Comparison of ENCODE assay signal across 13 cellular contexts in the genomic region with DNA sequence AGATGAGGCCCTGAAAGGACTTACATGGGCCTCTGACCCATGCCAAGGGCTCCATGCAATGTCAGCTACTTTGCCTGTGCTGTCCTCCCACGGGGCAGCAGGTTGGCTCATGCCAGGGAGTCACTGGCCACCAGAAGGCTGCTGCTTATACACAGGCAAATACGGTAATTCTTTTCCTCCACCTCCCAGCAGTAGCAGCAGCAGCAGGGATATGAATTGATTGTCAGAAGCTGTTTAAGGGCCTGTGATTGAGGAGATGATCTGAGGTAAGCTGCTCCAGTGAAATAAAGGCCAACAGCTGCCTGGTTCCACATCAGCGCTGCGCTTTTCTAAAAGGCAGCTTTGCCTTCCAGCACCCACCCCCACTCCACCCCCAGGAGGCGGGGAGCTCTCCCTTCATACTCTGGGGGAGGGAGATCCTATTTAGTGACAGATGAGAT.
DNase-seq lines count a peak whose midpoint lies in the region; ATAC-seq and TF ChIP-seq lines count a peak whose summit lies in the region.
"Had no signal": no experiment of that assay in that cellular context is flagged by ENCODE, and none has a peak within 500 bp of the region (broad histone marks: within the 10 kb centered on the region; RNA-seq: fewer than 3 reads in every experiment).

No MANE protein-coding gene starts in this region.

- TF ChIP-seq EP300 in SK-N-SH (IDR thresholded peaks at IDR 0.05; ENCODE audit: borderline replicate concordance in 1 of 2, low read depth in 1 of 2, low read length in 1 of 2) (no peak), upper lobe of left lung (IDR thresholded peaks at IDR 0.05) (no peak)

- H3K27ac ChIP-seq in SK-N-SH (ENCODE audit: low read depth in 2 of 2, low read length in 1 of 2) (no peak overlapping the region), upper lobe of left lung (no peak overlapping the region)

- H3K4me3 ChIP-seq in SK-N-SH (ENCODE audit: low read depth in 2 of 2, low read length in 1 of 2) = no peak overlapping the region
- H3K4me3 ChIP-seq in upper lobe of left lung = no peak overlapping the region
- H3K4me3 ChIP-seq: mucosa of descending colon had no signal

- H3K79me2 ChIP-seq in SK-N-SH (ENCODE audit: insufficient read depth) = no peaks in the 10 kb centered on the region

- H3K27ac Mint-ChIP-seq in chondrocyte (ENCODE audit: unreplicated experiment) = no peak overlapping the region
- H3K27ac Mint-ChIP-seq: activated naive CD4-positive, alpha-beta T cell treated with anti-CD3 and anti-CD28 coated beads for 36 hours had no signal

- no peaks in the 10 kb centered on the region for H4K20me1 ChIP-seq in SK-N-SH (ENCODE audit: insufficient read depth)

- no peak overlapping the region for H3K9ac ChIP-seq in SK-N-SH

- 51% methylated on average over 5 of the region's 5 CpGs for WGBS in SK-N-SH (ENCODE audit: low lambda C conversion rate)
- WGBS in upper lobe of left lung, 2 donors = 50 to 84% methylated on average over 2 to 5 of the region's 5 CpGs

- H3K36me3 ChIP-seq in SK-N-SH (replicated peaks in 1 of 2; ENCODE audit: control insufficient read depth in 1 of 2, insufficient read depth in 2 of 2, low read length in 1 of 2) (no peaks in the 10 kb centered on the region), upper lobe of left lung (no peaks in the 10 kb centered on the region)

- TF ChIP-seq RAD21 in SK-N-SH (IDR thresholded peaks at IDR 0.05; ENCODE audit: low read length) = peak; percentile 24; the same call in 1 of the 2 replicates

- H3K4me1 ChIP-seq in SK-N-SH (ENCODE audit: control insufficient read depth in 1 of 2, insufficient read depth in 2 of 2, low read depth in 1 of 2, low read length in 1 of 2) (peaks cover 0 to 20% of the 10 kb centered on the region in 2 experiments; a peak in 1 of 4 replicates), upper lobe of left lung (no peaks in the 10 kb centered on the region)

- no peaks in the 10 kb centered on the region for H3K9me3 Mint-ChIP-seq in chondrocyte (ENCODE audit: low read depth)
- H3K9me3 Mint-ChIP-seq: activated naive CD4-positive, alpha-beta T cell treated with anti-CD3 and anti-CD28 coated beads for 36 hours had no signal

- no peaks in the 10 kb centered on the region for H3K9me2 ChIP-seq in SK-N-SH

- H2AFZ ChIP-seq in SK-N-SH (ENCODE audit: low read depth) = no peak overlapping the region

- H3F3A ChIP-seq in SK-N-SH (replicated peaks; ENCODE audit: insufficient read depth) = no peaks in the 10 kb centered on the region

- TF ChIP-seq CTCF in SK-N-SH (IDR thresholded peaks at IDR 0.05) = no peak
- TF ChIP-seq CTCF in upper lobe of left lung (IDR thresholded peaks at IDR 0.05) = no peak
- no peak for TF ChIP-seq CTCF in chondrocyte (IDR thresholded peaks at IDR 0.05)

- peaks cover 28% of the 10 kb centered on the region for H3K27me3 Mint-ChIP-seq in chondrocyte (ENCODE audit: low read depth)

- no peak overlapping the region for H3K4me2 ChIP-seq in SK-N-SH

- no peak for TF ChIP-seq POLR2A in upper lobe of left lung (IDR thresholded peaks at IDR 0.05)

- POLR2A ChIA-PET in SK-N-SH (lab: Yijun Ruan, JAX) = interaction anchor here (1.1 kb wide), 1 partner anchor 68 kb away, joined by 4 read pairs; no protein-coding TSS in a partner anchor

- H3K4me3 Mint-ChIP-seq in chondrocyte (ENCODE audit: unreplicated experiment) = no peak overlapping the region
- H3K4me3 Mint-ChIP-seq: activated naive CD4-positive, alpha-beta T cell treated with anti-CD3 and anti-CD28 coated beads for 36 hours had no signal

- H3K4me1 Mint-ChIP-seq in chondrocyte (ENCODE audit: low read depth) = peaks cover 32% of the 10 kb centered on the region

- H3K27me3 ChIP-seq in SK-N-SH (ENCODE audit: insufficient read depth) (no peaks in the 10 kb centered on the region), upper lobe of left lung (no peaks in the 10 kb centered on the region)

- no peak for ATAC-seq in upper lobe of left lung (ENCODE audit: low FRiP score in 2 of 2)
- ATAC-seq: mucosa of descending colon had no signal

- CTCF ChIA-PET in SK-N-SH (lab: Yijun Ruan, JAX) = interaction anchor here (1.0 to 1.8 kb wide), 2 partner anchors 10 to 34 kb away, joined by 3 to 5 read pairs; no protein-coding TSS in a partner anchor

- peaks cover 3% of the 10 kb centered on the region for H3K36me3 Mint-ChIP-seq in chondrocyte (ENCODE audit: low read depth)

- DNase-seq in EH (ENCODE audit: low read depth) (peak; percentile 37), NCI-H146 treated with DMSO at 0.1 percent for 48 hours (lab: John Stamatoyannopoulos, UW; ENCODE audit: unreplicated experiment) (peak; percentile 6), SK-N-SH (peak; percentile 63), iris pigment epithelial cell (ENCODE audit: low read depth) (peak; percentile 10), DMS79 treated with DMSO at 0.1 percent for 48 hours (lab: John Stamatoyannopoulos, UW) (no peak), upper lobe of left lung (no peak), chondrocyte (ENCODE audit: low spot score) (no peak), NCI-H1105 (lab: John Stamatoyannopoulos, UW) (no peak)
- DNase-seq: activated naive CD4-positive, alpha-beta T cell treated with anti-CD3 and anti-CD28 coated beads for 36 hours; COR-L47; hippocampal formation; mucosa of descending colon; stimulated activated CD4-positive, alpha-beta T cell treated with anti-CD3 and anti-CD28 coated beads, Interleukin-12 subunit alpha, Interleukin-12 subunit beta, amount 100 ng/mL, for 4 hours had no signal

- H3K9me3 ChIP-seq in SK-N-SH (no peaks in the 10 kb centered on the region), upper lobe of left lung (no peaks in the 10 kb centered on the region)
- H3K9me3 ChIP-seq: mucosa of descending colon had no signal

TF ChIP-seq in SK-N-SH, 30 proteins besides CTCF, POLR2A, EP300 and RAD21:
- TF ChIP-seq SMC3 (IDR thresholded peaks at IDR 0.05; ENCODE audit: low read depth, low read length) (peak; percentile 14; the same call in 1 of the 2 replicates), CHD2 (IDR thresholded peaks at IDR 0.05; ENCODE audit: low read length, partially characterized antibody) (no peak)

Comparison
In these comparisons a context has a peak if more than half of its experiments do, and no peak if none do; other contexts are left out.
1. DNase-seq: peak in EH (single experiment), NCI-H146 treated with DMSO at 0.1 percent for 48 hours (single experiment), SK-N-SH (single experiment) and iris pigment epithelial cell (single experiment); none in DMS79 treated with DMSO at 0.1 percent for 48 hours (single experiment), upper lobe of left lung (0 of 2), chondrocyte (single experiment) and NCI-H1105 (single experiment).